19 cellular contexts compared by ENCODE assay signal in genomic region chr1:66206563-66207154, GRCh38.
DNase-seq lines count a peak whose midpoint lies in the region; ATAC-seq, FAIRE-seq and TF ChIP-seq lines count a peak whose summit lies in the region.
"Had no signal": no experiment of that assay in that cellular context is flagged by ENCODE, and none has a peak within 500 bp of the region (broad histone marks: within the 10 kb centered on the region; RNA-seq: fewer than 3 reads in every experiment).

No MANE protein-coding gene starts in this region.

- no peak overlapping the region for H3K27ac ChIP-seq in astrocyte (ENCODE audit: low read depth, low read length)
- peak overlapping the region; percentile 27 for H3K27ac ChIP-seq in muscle layer of duodenum (ENCODE audit: low read length)
- H3K27ac ChIP-seq in vagina: peak overlapping the region; percentile 52

- H3K36me3 ChIP-seq in astrocyte (ENCODE audit: insufficient read depth, low read length) (no peaks in the 10 kb centered on the region), muscle layer of duodenum (ENCODE audit: control insufficient read depth in 1 of 2, insufficient read depth in 2 of 2, low read length in 2 of 2) (no peaks in the 10 kb centered on the region), vagina (no peaks in the 10 kb centered on the region)
- H3K36me3 ChIP-seq: Peyer's patch had no signal

- DNase-seq in activated CD4-positive, alpha-beta T cell treated with anti-CD3 and anti-CD28 coated beads for 36 hours: no peak
- no peak for DNase-seq in activated CD4-positive, alpha-beta T cell treated with anti-CD3 and anti-CD28 coated beads, Interleukin-2, amount 10 ng/mL, durations not matched to agents 7 days and 5 days
- DNase-seq in astrocyte (ENCODE audit: low read depth): peak; percentile 27
- no peak for DNase-seq in vagina (ENCODE audit: extremely low spot score in 2 of 2)
- DNase-seq in DMS 273 (lab: John Stamatoyannopoulos, UW; ENCODE audit: unreplicated experiment): no peak
- DNase-seq in SIG-M5 treated with dmso at 0.1 percent for 504 hours (lab: John Stamatoyannopoulos, UW; ENCODE audit: unreplicated experiment): no peak
- no peak for DNase-seq in foreskin melanocyte
- DNase-seq: 8988T, COR-L47, DMS79, NCI-H1930, NCI-H510A treated with DMSO at 0.1 percent for 48 hours, Peyer's patch had no signal

- ATAC-seq in activated CD4-positive, alpha-beta T cell treated with anti-CD3 and anti-CD28 coated beads for 36 hours: no peak
- ATAC-seq: HCT116 had no signal

- peak overlapping the region; percentile 5 for H3K27ac Mint-ChIP-seq in activated CD4-positive, alpha-beta T cell treated with anti-CD3 and anti-CD28 coated beads for 36 hours
- H3K27ac Mint-ChIP-seq in activated CD4-positive, alpha-beta T cell treated with anti-CD3 and anti-CD28 coated beads, Interleukin-2, amount 10 ng/mL, durations not matched to agents 7 days and 5 days: no peak overlapping the region
- H3K27ac Mint-ChIP-seq in astrocyte (ENCODE audit: unreplicated experiment): no peak overlapping the region
- H3K27ac Mint-ChIP-seq: CD14-positive monocyte, IgD-negative memory B cell had no signal

- H4K20me1 ChIP-seq in astrocyte (ENCODE audit: insufficient read depth, low read length): no peaks in the 10 kb centered on the region

- POLR2A ChIA-PET in activated CD4-positive, alpha-beta T cell treated with anti-CD3 and anti-CD28 coated beads for 36 hours (lab: Charles Lee): interaction anchor here (0.7 kb wide), 1 partner anchor 66 kb away, joined by 4 read pairs; no protein-coding TSS in a partner anchor
- POLR2A ChIA-PET in activated CD4-positive, alpha-beta T cell treated with anti-CD3 and anti-CD28 coated beads, Interleukin-2, amount 10 ng/mL, durations not matched to agents 7 days and 5 days (lab: Charles Lee): interaction anchor here (0.7 kb wide), 1 partner anchor 18 kb away, joined by 4 read pairs; no protein-coding TSS in a partner anchor

- no peak overlapping the region for H3K4me3 Mint-ChIP-seq in activated CD4-positive, alpha-beta T cell treated with anti-CD3 and anti-CD28 coated beads for 36 hours
- no peak overlapping the region for H3K4me3 Mint-ChIP-seq in activated CD4-positive, alpha-beta T cell treated with anti-CD3 and anti-CD28 coated beads, Interleukin-2, amount 10 ng/mL, durations not matched to agents 7 days and 5 days
- no peak overlapping the region for H3K4me3 Mint-ChIP-seq in astrocyte (ENCODE audit: unreplicated experiment)
- H3K4me3 Mint-ChIP-seq: CD14-positive monocyte, IgD-negative memory B cell had no signal

- H3K27me3 ChIP-seq in astrocyte (ENCODE audit: insufficient read depth, low read length) (no peaks in the 10 kb centered on the region), muscle layer of duodenum (ENCODE audit: low read depth, low read length) (no peaks in the 10 kb centered on the region), vagina (no peaks in the 10 kb centered on the region)
- H3K27me3 ChIP-seq: Peyer's patch had no signal

- CTCF ChIA-PET in activated CD4-positive, alpha-beta T cell treated with anti-CD3 and anti-CD28 coated beads for 36 hours (lab: Charles Lee): interaction anchor here (1.0 to 1.6 kb wide), 2 partner anchors 239 to 975 kb away, joined by 4 read pairs; no protein-coding TSS in a partner anchor
- CTCF ChIA-PET in activated CD4-positive, alpha-beta T cell treated with anti-CD3 and anti-CD28 coated beads, Interleukin-2, amount 10 ng/mL, durations not matched to agents 7 days and 5 days (lab: Charles Lee): interaction anchor here (0.8 to 1.2 kb wide), 2 partner anchors 9 to 17 kb away, joined by 3 read pairs; no protein-coding TSS in a partner anchor

- TF ChIP-seq CTCF in astrocyte (IDR thresholded peaks at IDR 0.05; ENCODE audit: insufficient read depth, low read depth, low read length): no peak
- no peak for TF ChIP-seq CTCF in vagina (IDR thresholded peaks at IDR 0.05)

- intact Hi-C loops in activated CD4-positive, alpha-beta T cell treated with anti-CD3 and anti-CD28 coated beads for 36 hours (cut with DNase I, micrococcal nuclease): no loop called here
- intact Hi-C loops in vagina (cut with DNase I): no loop called here

- H3K9me3 ChIP-seq in astrocyte (ENCODE audit: insufficient read depth, low read depth, low read length): no peaks in the 10 kb centered on the region
- H3K9me3 ChIP-seq in muscle layer of duodenum (ENCODE audit: control insufficient read depth in 1 of 2, low read length in 2 of 2): peaks cover 0 to 3% of the 10 kb centered on the region in 2 donors
- no peaks in the 10 kb centered on the region for H3K9me3 ChIP-seq in vagina
- H3K9me3 ChIP-seq: Peyer's patch had no signal

- H3K4me1 Mint-ChIP-seq in activated CD4-positive, alpha-beta T cell treated with anti-CD3 and anti-CD28 coated beads for 36 hours: no peaks in the 10 kb centered on the region
- H3K4me1 Mint-ChIP-seq in activated CD4-positive, alpha-beta T cell treated with anti-CD3 and anti-CD28 coated beads, Interleukin-2, amount 10 ng/mL, durations not matched to agents 7 days and 5 days: peaks cover 7% of the 10 kb centered on the region
- peaks cover 10% of the 10 kb centered on the region for H3K4me1 Mint-ChIP-seq in astrocyte (ENCODE audit: low read depth, unreplicated experiment)
- H3K4me1 Mint-ChIP-seq: CD14-positive monocyte, IgD-negative memory B cell had no signal

- no peak for FAIRE-seq in astrocyte (lab: Jason Lieb, UNC)
- FAIRE-seq: G401.6, GM12892 had no signal

- TF ChIP-seq POLR2A in vagina (IDR thresholded peaks at IDR 0.05): no peak

- no peaks in the 10 kb centered on the region for H3K79me2 ChIP-seq in astrocyte (ENCODE audit: insufficient read depth, low read length)

- no peak overlapping the region for H3K9ac ChIP-seq in astrocyte (ENCODE audit: low read length)

- H3K4me2 ChIP-seq in astrocyte (ENCODE audit: low read length): no peak overlapping the region

- no peak overlapping the region for H2AFZ ChIP-seq in astrocyte (ENCODE audit: low read depth, low read length)

- no peaks in the 10 kb centered on the region for H3K36me3 Mint-ChIP-seq in activated CD4-positive, alpha-beta T cell treated with anti-CD3 and anti-CD28 coated beads for 36 hours (ENCODE audit: low read depth)
- peaks cover 4% of the 10 kb centered on the region for H3K36me3 Mint-ChIP-seq in activated CD4-positive, alpha-beta T cell treated with anti-CD3 and anti-CD28 coated beads, Interleukin-2, amount 10 ng/mL, durations not matched to agents 7 days and 5 days (ENCODE audit: low read depth)
- H3K36me3 Mint-ChIP-seq in astrocyte (ENCODE audit: low read depth, unreplicated experiment): peaks cover 4% of the 10 kb centered on the region
- H3K36me3 Mint-ChIP-seq: CD14-positive monocyte had no signal

- H3K9me3 Mint-ChIP-seq in activated CD4-positive, alpha-beta T cell treated with anti-CD3 and anti-CD28 coated beads for 36 hours (ENCODE audit: low read depth): peaks cover 3% of the 10 kb centered on the region
- H3K9me3 Mint-ChIP-seq in activated CD4-positive, alpha-beta T cell treated with anti-CD3 and anti-CD28 coated beads, Interleukin-2, amount 10 ng/mL, durations not matched to agents 7 days and 5 days: peaks cover 9% of the 10 kb centered on the region
- H3K9me3 Mint-ChIP-seq in astrocyte (ENCODE audit: unreplicated experiment): peaks cover 21% of the 10 kb centered on the region

- peaks cover 2% of the 10 kb centered on the region for H3K27me3 Mint-ChIP-seq in activated CD4-positive, alpha-beta T cell treated with anti-CD3 and anti-CD28 coated beads for 36 hours
- H3K27me3 Mint-ChIP-seq in activated CD4-positive, alpha-beta T cell treated with anti-CD3 and anti-CD28 coated beads, Interleukin-2, amount 10 ng/mL, durations not matched to agents 7 days and 5 days: peaks cover 6% of the 10 kb centered on the region
- H3K27me3 Mint-ChIP-seq in astrocyte (ENCODE audit: low read depth, unreplicated experiment): no peaks in the 10 kb centered on the region

- H3K4me3 ChIP-seq in astrocyte (ENCODE audit: insufficient read depth, low read depth, low read length) (no peak overlapping the region), muscle layer of duodenum (ENCODE audit: low read depth in 1 of 2, low read length in 2 of 2) (no peak overlapping the region), vagina (no peak overlapping the region)
- H3K4me3 ChIP-seq: Peyer's patch had no signal

- no peaks in the 10 kb centered on the region for H3K4me1 ChIP-seq in astrocyte (ENCODE audit: insufficient read depth, low read length)
- H3K4me1 ChIP-seq in muscle layer of duodenum (ENCODE audit: control insufficient read depth in 1 of 2, insufficient read depth in 2 of 2, low read length in 2 of 2): peaks cover 0 to 25% of the 10 kb centered on the region in 2 donors
- H3K4me1 ChIP-seq in vagina: no peaks in the 10 kb centered on the region
- H3K4me1 ChIP-seq: Peyer's patch had no signal
